Comparison of ENCODE assay signal across 21 cellular contexts in genomic region chr3:13619661-13620230, GRCh38.
DNase-seq lines count a peak whose midpoint lies in the region; ATAC-seq, FAIRE-seq and TF ChIP-seq lines count a peak whose summit lies in the region.
"Had no signal": no experiment of that assay in that cellular context is flagged by ENCODE, and none has a peak within 500 bp of the region (broad histone marks: within the 10 kb centered on the region; RNA-seq: fewer than 3 reads in every experiment).

No MANE protein-coding gene starts in this region.

- no peak overlapping the region for H3K4me3 Mint-ChIP-seq in GM23338
- H3K4me3 Mint-ChIP-seq: IgD-negative memory B cell had no signal

- H2BK5ac ChIP-seq in neuronal stem cell (ENCODE audit: low read length): no peak overlapping the region

- H2BK12ac ChIP-seq in neuronal stem cell (ENCODE audit: low read length): no peak overlapping the region

- H3K79me2 ChIP-seq in GM23338 (replicated peaks; ENCODE audit: insufficient read depth) (no peaks in the 10 kb centered on the region), K562 (ENCODE audit: control insufficient read depth, insufficient read depth, low read length) (no peaks in the 10 kb centered on the region)

- H2BK15ac ChIP-seq in neuronal stem cell (ENCODE audit: low read length): no peak overlapping the region

- no peak overlapping the region for H2AK5ac ChIP-seq in neuronal stem cell (ENCODE audit: low read depth, low read length)

- H3K36me3 Mint-ChIP-seq in GM23338 (ENCODE audit: low read depth): peaks cover under 1% of the 10 kb centered on the region
- H3K36me3 Mint-ChIP-seq: IgD-negative memory B cell had no signal

- ATAC-seq in GM23338 (peak; percentile 38; the same call in 2 of the 3 replicates), K562 (peak; percentile 79)
- ATAC-seq: A549 had no signal

- no peak for TF ChIP-seq EP300 in K562 (IDR thresholded peaks at IDR 0.05; ENCODE audit: low read length)

- no peak for TF ChIP-seq RAD21 in K562 (CRISPR knock-in tag; conservative IDR thresholded peaks at IDR 0.05 in 1 of 2, IDR thresholded peaks at IDR 0.05 in 1 of 2)

- H3K79me1 ChIP-seq in neuronal stem cell (ENCODE audit: low read depth, low read length): no peaks in the 10 kb centered on the region

- no peaks in the 10 kb centered on the region for H3K36me3 ChIP-seq in GM23338 (ENCODE audit: insufficient read depth)
- no peaks in the 10 kb centered on the region for H3K36me3 ChIP-seq in HEK293 (ENCODE audit: control insufficient read depth in 2 of 2, insufficient read depth in 1 of 2, low read length in 2 of 2)
- H3K36me3 ChIP-seq in K562 (ENCODE audit: control insufficient read depth, insufficient read depth, low read length): no peaks in the 10 kb centered on the region
- H3K36me3 ChIP-seq in neuronal stem cell (replicated peaks in 1 of 2; ENCODE audit: control insufficient read depth in 2 of 2, insufficient read depth in 2 of 2, low read length in 2 of 2): no peaks in the 10 kb centered on the region
- H3K36me3 ChIP-seq: BE2C, MG63 had no signal

- in situ Hi-C loops in K562 (cut with MboI): no loop called here

- peaks cover 2% of the 10 kb centered on the region; the same call in 1 of the 3 replicates for H3K4me1 Mint-ChIP-seq in GM23338

- H3K4me2 ChIP-seq in GM23338 (no peak overlapping the region), K562 (ENCODE audit: insufficient read depth, low read length) (no peak overlapping the region), neuronal stem cell (ENCODE audit: insufficient read depth, low read length, poor library complexity, severe bottlenecking) (no peak overlapping the region)
- H3K4me2 ChIP-seq: A549 had no signal

- H3K4me1 ChIP-seq in GM23338 (ENCODE audit: insufficient read depth): no peaks in the 10 kb centered on the region
- H3K4me1 ChIP-seq in HEK293 (ENCODE audit: control insufficient read depth, insufficient read depth, low read length): no peaks in the 10 kb centered on the region
- H3K4me1 ChIP-seq in K562 (replicated peaks in 1 of 2; ENCODE audit: control insufficient read depth in 2 of 2, insufficient read depth in 2 of 2, low read length in 2 of 2): peaks cover 0 to 10% of the 10 kb centered on the region in 2 experiments; a peak in 1 of 5 replicates
- H3K4me1 ChIP-seq in neuronal stem cell (ENCODE audit: control insufficient read depth in 2 of 2, insufficient read depth in 1 of 2, low read depth in 1 of 2, low read length in 2 of 2): peaks cover 10 to 20% of the 10 kb centered on the region in 2 donors
- H3K4me1 ChIP-seq: A549 had no signal

- no peak overlapping the region for H3K4ac ChIP-seq in neuronal stem cell (ENCODE audit: low read length)

- no peak for TF ChIP-seq CTCF in GM23338 (conservative IDR thresholded peaks at IDR 0.05; ENCODE audit: low read depth in 2 of 2)
- TF ChIP-seq CTCF in HEK293 (tag by site-specific recombination; IDR thresholded peaks at IDR 0.05): 0 out of 2 replicates have a peak, but pooled peaks have one; percentile 9
- peak; percentile 25 to 35 (median 28); a peak in 3 of 6 replicates for TF ChIP-seq CTCF in K562 (IDR thresholded peaks at IDR 0.05 in 2 of 3, conservative IDR thresholded peaks at IDR 0.05 in 1 of 3; ENCODE audit: insufficient read depth in 2 of 3, low read depth in 1 of 3, low read length in 3 of 3)

- H3K9me3 ChIP-seq in HEK293 (ENCODE audit: control insufficient read depth, insufficient read depth, low read depth, low read length): no peaks in the 10 kb centered on the region
- H3K9me3 ChIP-seq in K562 (replicated peaks; ENCODE audit: control insufficient read depth, insufficient read depth, low read depth, low read length): no peaks in the 10 kb centered on the region
- no peaks in the 10 kb centered on the region for H3K9me3 ChIP-seq in neuronal stem cell (replicated peaks in 1 of 2; ENCODE audit: control insufficient read depth in 2 of 2, insufficient read depth in 1 of 2, low read depth in 1 of 2, low read length in 2 of 2)
- H3K9me3 ChIP-seq: A549, BE2C, MG63 had no signal

- peaks cover 7% of the 10 kb centered on the region for H3K9me1 ChIP-seq in K562 (ENCODE audit: control insufficient read depth, insufficient read depth, low read length)

- no peak overlapping the region for H4K91ac ChIP-seq in neuronal stem cell (ENCODE audit: low read depth, low read length, poor library complexity)

- peak overlapping the region; percentile 40 for H3K18ac ChIP-seq in neuronal stem cell (ENCODE audit: low read length)

- H4K20me1 ChIP-seq in GM23338 (replicated peaks; ENCODE audit: insufficient read depth) (no peaks in the 10 kb centered on the region), K562 (replicated peaks; ENCODE audit: control insufficient read depth, insufficient read depth, low read length) (peaks cover 11% of the 10 kb centered on the region; the same call in 1 of the 2 replicates)

- no peak overlapping the region for H3K4me3 ChIP-seq in GM23338
- H3K4me3 ChIP-seq in HEK293 (ENCODE audit: low read depth, low read length): no peak overlapping the region
- H3K4me3 ChIP-seq in K562: no peak overlapping the region
- no peak overlapping the region for H3K4me3 ChIP-seq in neuronal stem cell (ENCODE audit: low read length in 2 of 2)
- H3K4me3 ChIP-seq: A549, MG63 had no signal

- peak overlapping the region; percentile 92 for H3K14ac ChIP-seq in neuronal stem cell (ENCODE audit: low read length)

- H3F3A ChIP-seq in GM23338 (replicated peaks; ENCODE audit: low read depth): no peaks in the 10 kb centered on the region

- H4K8ac ChIP-seq in neuronal stem cell (ENCODE audit: low read depth, low read length): no peak overlapping the region

- DNase-seq in GM23338 (ENCODE audit: low spot score) (no peak), K562 (ENCODE audit: extremely low read depth in 1 of 4, low spot score in 3 of 4) (peak; percentile 24 to 51 (median 42)), neuronal stem cell (ENCODE audit: low spot score) (no peak), HPDE6-E6E7 (ENCODE audit: extremely low spot score) (no peak), COLO668 (lab: John Stamatoyannopoulos, UW; ENCODE audit: unreplicated experiment) (no peak)
- no peak for DNase-seq in activated CD4-positive, CD25-positive, alpha-beta regulatory T cell (lab: John Stamatoyannopoulos, UW)
- DNase-seq: BE2C, DMS79, Kasumi-1, MG63, NCI-H1417 treated with DMSO at 0.1 percent for 48 hours, NCI-H187, NCI-H446 treated with DMSO at 0.1 percent for 48 hours, NCI-H69, SHP77 had no signal

- intact Hi-C loops in K562 (cut with micrococcal nuclease): no loop called here

- H3K27ac ChIP-seq in GM23338 (ENCODE audit: low read depth) (no peak overlapping the region), HEK293 (ENCODE audit: extremely low read depth, low read depth, low read length) (no peak overlapping the region), K562 (ENCODE audit: extremely low read depth, low read depth, low read length) (no peak overlapping the region), neuronal stem cell (replicated peaks; ENCODE audit: low read length) (no peak overlapping the region)
- H3K27ac ChIP-seq: A549 had no signal

- CTCF ChIA-PET in HEK293 (lab: Yijun Ruan, JAX): interaction anchor here (1.3 kb wide), 1 partner anchor 28 kb away, joined by 3 read pairs; no protein-coding TSS in a partner anchor
- CTCF ChIA-PET in K562 (lab: Yijun Ruan, JAX; ENCODE audit: low intra/inter-chr PET ratio): no interaction called here

- TF ChIP-seq POLR2A in K562 (conservative IDR thresholded peaks at IDR 0.05): no peak

- WGBS in K562 (ENCODE audit: insufficient coverage, low coverage, missing lambda C conversion rate): 1% methylated on average over 13 of the region's 13 CpGs
- WGBS in neuronal stem cell (ENCODE audit: extremely low coverage in 2 of 2, insufficient read length in 2 of 2, insufficient replicate concordance in 1 of 2), 2 donors: no CpG with 5 or more reads among the region's 13 CpGs

- no peak overlapping the region for H3K23ac ChIP-seq in neuronal stem cell (ENCODE audit: low read depth, low read length, poor library complexity)

- no peak for FAIRE-seq in K562 (lab: Jason Lieb, UNC)
- FAIRE-seq: A549, H54, HTR-8/SVneo, RCC 7860 had no signal

- POLR2A ChIA-PET in HEK293 (lab: Yijun Ruan, JAX): no interaction called here
- POLR2A ChIA-PET in K562 (lab: Yijun Ruan, JAX): no interaction called here

- no peaks in the 10 kb centered on the region for H3K9me2 ChIP-seq in GM23338 (ENCODE audit: insufficient read depth)

- no peaks in the 10 kb centered on the region; the same call in 2 of the 3 replicates for H3K9me3 Mint-ChIP-seq in GM23338

- H3K27ac Mint-ChIP-seq in GM23338: no peak overlapping the region; the same call in 1 of the 2 replicates
- H3K27ac Mint-ChIP-seq: IgD-negative memory B cell had no signal

- no peaks in the 10 kb centered on the region for H3K27me3 ChIP-seq in GM23338 (ENCODE audit: insufficient read depth)
- peaks cover 38 to 75% of the 10 kb centered on the region in 2 experiments for H3K27me3 ChIP-seq in K562 (ENCODE audit: control insufficient read depth in 2 of 2, insufficient read depth in 2 of 2, low read length in 2 of 2)
- H3K27me3 ChIP-seq in neuronal stem cell (ENCODE audit: control insufficient read depth in 3 of 3, insufficient read depth in 3 of 3, low read depth in 1 of 3, low read length in 3 of 3): no peaks in the 10 kb centered on the region
- H3K27me3 ChIP-seq: BE2C, MG63 had no signal

- peaks cover 1% of the 10 kb centered on the region for H3K27me3 Mint-ChIP-seq in GM23338 (ENCODE audit: insufficient read depth, low read depth, poor library complexity)

- no TSS peak for BruUV-seq in K562 (replicated peaks; lab: Mats Ljungman, UMichigan)

- H2AFZ ChIP-seq in GM23338 (no peak overlapping the region), K562 (ENCODE audit: low read depth, low read length) (no peak overlapping the region), neuronal stem cell (ENCODE audit: low read length) (no peak overlapping the region)

- H3K9ac ChIP-seq in K562 (ENCODE audit: insufficient read depth in 1 of 2, low read depth in 2 of 2, low read length in 2 of 2): 0 out of 4 replicates have a peak overlapping the region, but pooled peaks of 1 of the 2 experiments have one; percentile 17
- H3K9ac ChIP-seq in neuronal stem cell (ENCODE audit: low read depth, low read length, poor library complexity): no peak overlapping the region

- no peak overlapping the region for H2BK120ac ChIP-seq in neuronal stem cell (ENCODE audit: low read depth, low read length)

TF ChIP-seq in HEK293, 187 proteins besides CTCF, POLR2A, EP300 and RAD21 (continues in another document):
- TF ChIP-seq BCL11A (tag by site-specific recombination; IDR thresholded peaks at IDR 0.05; ENCODE audit: low read depth) (no peak), ZNF426 (tag by site-specific recombination; IDR thresholded peaks at IDR 0.05) (no peak)

TF ChIP-seq in K562, 482 proteins besides CTCF, POLR2A, EP300 and RAD21 (continues in another document):
- no peak for TF ChIP-seq RBM17 (IDR thresholded peaks at IDR 0.05; ENCODE audit: borderline replicate concordance, low read depth, low read length)
- no peak for TF ChIP-seq MAZ (CRISPR knock-in tag; conservative IDR thresholded peaks at IDR 0.05 in 1 of 2, IDR thresholded peaks at IDR 0.05 in 1 of 2)

Comparison
In these comparisons a context has a peak if more than half of its experiments do, and no peak if none do; other contexts are left out.
1. DNase-seq: peak in K562 (4 of 4); none in GM23338 (single experiment), neuronal stem cell (single experiment), HPDE6-E6E7 (single experiment), COLO668 (single experiment) and activated CD4-positive, CD25-positive, alpha-beta regulatory T cell (0 of 4).
2. CTCF ChIP-seq: peak in HEK293 (single experiment) and K562 (3 of 3); none in GM23338 (0 of 2).